In genomic region chr17:13835151-13835550, GRCh38 we compare ENCODE assay signal across 14 cellular contexts.
"Had no signal": no experiment of that assay in that cellular context is flagged by ENCODE, and none has a peak within 500 bp of the region (broad histone marks: within the 10 kb centered on the region; RNA-seq: fewer than 3 reads in every experiment).

No MANE protein-coding gene starts in this region.

- H3K36me3 ChIP-seq: brain microvascular endothelial cell, pancreas, upper lobe of right lung, WERI-Rb-1 had no signal

- H3K27me3 Mint-ChIP-seq: activated naive CD8-positive, alpha-beta T cell treated with anti-CD3 and anti-CD28 coated beads, Interleukin-2, amount 10 ng/mL, durations not matched to agents 7 days and 5 days; central memory CD8-positive, alpha-beta T cell had no signal

- H3K4me3 ChIP-seq: pancreas, upper lobe of right lung had no signal

- H3K27ac Mint-ChIP-seq: activated naive CD8-positive, alpha-beta T cell treated with anti-CD3 and anti-CD28 coated beads, Interleukin-2, amount 10 ng/mL, durations not matched to agents 7 days and 5 days; immature natural killer cell; natural killer cell; stimulated activated naive B cell treated with anti-CD40 and anti-IgM and Interleukin-4, amounts not matched to agents 10 μg/mL and 1 μg/mL and 100 μg/mL, for 72 hours had no signal

- DNase-seq: activated CD4-positive, alpha-beta T cell treated with anti-CD3 and anti-CD28 coated beads, Interleukin-2, amount 50 U/mL, for 48 hours; activated naive CD8-positive, alpha-beta T cell treated with anti-CD3 and anti-CD28 coated beads, Interleukin-2, amount 10 ng/mL, durations not matched to agents 7 days and 5 days; brain microvascular endothelial cell; cortex of kidney; erythroblast; immature natural killer cell; mesendoderm; natural killer cell; pancreas; stimulated activated naive B cell treated with anti-CD40 and anti-IgM and Interleukin-4, amounts not matched to agents 10 μg/mL and 1 μg/mL and 100 μg/mL, for 72 hours; T-helper 2 cell; upper lobe of right lung; WERI-Rb-1 had no signal

- H3K27ac ChIP-seq: brain microvascular endothelial cell, pancreas, upper lobe of right lung, WERI-Rb-1 had no signal

- H3K4me1 ChIP-seq: pancreas, upper lobe of right lung had no signal

- H3K4me1 Mint-ChIP-seq: activated naive CD8-positive, alpha-beta T cell treated with anti-CD3 and anti-CD28 coated beads, Interleukin-2, amount 10 ng/mL, durations not matched to agents 7 days and 5 days; central memory CD8-positive, alpha-beta T cell; immature natural killer cell; natural killer cell had no signal

- H3K9me3 Mint-ChIP-seq: central memory CD8-positive, alpha-beta T cell; immature natural killer cell; natural killer cell had no signal

- H3K27me3 ChIP-seq: brain microvascular endothelial cell, pancreas, upper lobe of right lung had no signal

- H3K9me3 ChIP-seq: pancreas, upper lobe of right lung had no signal

- H3K36me3 Mint-ChIP-seq: activated naive CD8-positive, alpha-beta T cell treated with anti-CD3 and anti-CD28 coated beads, Interleukin-2, amount 10 ng/mL, durations not matched to agents 7 days and 5 days; natural killer cell; stimulated activated naive B cell treated with anti-CD40 and anti-IgM and Interleukin-4, amounts not matched to agents 10 μg/mL and 1 μg/mL and 100 μg/mL, for 72 hours had no signal

- H3K4me3 Mint-ChIP-seq: activated naive CD8-positive, alpha-beta T cell treated with anti-CD3 and anti-CD28 coated beads, Interleukin-2, amount 10 ng/mL, durations not matched to agents 7 days and 5 days; central memory CD8-positive, alpha-beta T cell; immature natural killer cell; natural killer cell; stimulated activated naive B cell treated with anti-CD40 and anti-IgM and Interleukin-4, amounts not matched to agents 10 μg/mL and 1 μg/mL and 100 μg/mL, for 72 hours had no signal
